In the genomic region with DNA sequence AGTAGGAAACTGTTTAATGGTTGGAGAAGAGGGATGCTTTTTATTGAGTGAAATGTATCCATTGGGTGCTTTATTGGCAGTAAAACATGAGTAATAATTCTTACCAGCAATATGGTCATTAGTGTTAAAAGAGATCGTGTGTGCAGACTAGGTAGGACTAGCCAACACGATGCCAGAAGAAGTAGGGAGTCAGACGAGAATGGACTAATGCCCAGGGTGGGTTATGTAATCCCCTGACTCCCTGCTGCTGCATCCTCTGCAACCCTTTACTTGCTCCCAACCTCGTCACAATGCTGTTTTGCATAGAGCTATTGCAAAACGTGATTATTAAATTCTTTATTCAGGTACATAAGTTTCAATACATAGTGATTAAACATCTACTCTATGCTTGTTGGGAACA, we compare ENCODE assay signal across 25 cellular contexts.
"Had no signal": no experiment of that assay in that cellular context is flagged by ENCODE, and none has a peak within 500 bp of the region (broad histone marks: within the 10 kb centered on the region; RNA-seq: fewer than 3 reads in every experiment).

No MANE protein-coding gene starts in this region.

- ATAC-seq: activated CD4-positive, CD25-positive, alpha-beta regulatory T cell treated with anti-CD3 and anti-CD28 coated beads, Interleukin-2, amount 50 U/mL, for 24 hours; activated CD8-positive, alpha-beta memory T cell treated with anti-CD3 and anti-CD28 coated beads, Interleukin-2, amount 10 ng/mL, durations not matched to agents 7 days and 5 days; activated CD8-positive, alpha-beta T cell treated with anti-CD3 and anti-CD28 coated beads, Interleukin-2, amount 10 ng/mL, durations not matched to agents 7 days and 5 days; activated naive CD4-positive, alpha-beta T cell treated with anti-CD3 and anti-CD28 coated beads, Interleukin-2, amount 50 U/mL, for 72 hours; activated T-cell treated with anti-CD3 and anti-CD28 coated beads, Interleukin-2, amount 50 U/mL, for 72 hours; T-helper 17 cell had no signal

- H3K36me3 ChIP-seq: ascending aorta, colonic mucosa, esophagus squamous epithelium, WERI-Rb-1 had no signal

- H3K4me3 ChIP-seq: ascending aorta, colonic mucosa, esophagus squamous epithelium had no signal

- H3K4me1 ChIP-seq: ascending aorta, colonic mucosa, esophagus squamous epithelium had no signal

- H3K9me3 ChIP-seq: ascending aorta, colonic mucosa, esophagus squamous epithelium had no signal

- H3K27me3 ChIP-seq: ascending aorta, colonic mucosa had no signal

- H3K27ac ChIP-seq: ascending aorta, colonic mucosa, epithelial cell of prostate, esophagus squamous epithelium, WERI-Rb-1 had no signal

- DNase-seq: activated B cell treated with CpG ODN at 0.5 μM for 24 hours; activated CD4-positive, alpha-beta memory T cell treated with anti-CD3 and anti-CD28 coated beads for 36 hours; activated CD4-positive, alpha-beta T cell treated with anti-CD3 and anti-CD28 coated beads, Interleukin-2, amount 10 ng/mL, durations not matched to agents 24 days and 14 days; activated CD8-positive, alpha-beta memory T cell treated with anti-CD3 and anti-CD28 coated beads, Interleukin-2, amount 10 ng/mL, durations not matched to agents 7 days and 5 days; activated CD8-positive, alpha-beta memory T cell treated with anti-CD3 and anti-CD28 coated beads, Interleukin-2, amount 50 U/mL, for 4 hours; activated CD8-positive, alpha-beta T cell treated with anti-CD3 and anti-CD28 coated beads, Interleukin-2, amount 10 ng/mL, durations not matched to agents 7 days and 5 days; activated gamma-delta T cell; activated naive CD4-positive, alpha-beta T cell; activated naive CD4-positive, alpha-beta T cell treated with anti-CD3 and anti-CD28 coated beads, Interleukin-2, amount 10 ng/mL, durations not matched to agents 7 days and 5 days; activated naive CD8-positive, alpha-beta T cell treated with anti-CD3 and anti-CD28 coated beads, Interleukin-2, amount 10 ng/mL, durations not matched to agents 7 days and 5 days; activated T-cell treated with anti-CD3 and anti-CD28 coated beads, Interleukin-2, amount 50 U/mL, for 1 hour; activated T-cell treated with anti-CD3 and anti-CD28 coated beads, Interleukin-2, amount 50 U/mL, for 72 hours; colonic mucosa; effector CD8-positive, alpha-beta T cell; esophagus squamous epithelium; foreskin fibroblast; head of caudate nucleus; T-helper 1 cell; T-helper 17 cell; T1000; WERI-Rb-1 had no signal
